In genomic region chr6:25478973-25479372, GRCh38 we compare ENCODE assay signal across 18 cellular contexts.
"Had no signal": no experiment of that assay in that cellular context is flagged by ENCODE, and none has a peak within 500 bp of the region (broad histone marks: within the 10 kb centered on the region; RNA-seq: fewer than 3 reads in every experiment).

No MANE protein-coding gene starts in this region.

- H3K27ac ChIP-seq: colonic mucosa, esophagus squamous epithelium, foreskin keratinocyte, neutrophil, right atrium auricular region, tibial artery, upper lobe of left lung, uterus had no signal

- H3K27me3 Mint-ChIP-seq: naive thymus-derived CD8-positive, alpha-beta T cell; stimulated activated memory B cell treated with anti-CD40 and anti-IgM and Interleukin-4, amounts not matched to agents 10 μg/mL and 1 μg/mL and 100 μg/mL, for 72 hours; stimulated activated naive CD8-positive, alpha-beta T cell treated with anti-CD3 and anti-CD28 coated beads, Interleukin-15, Interleukin-2, amounts not matched to agents 100 ng/mL and 50 ng/mL, for 24 hours had no signal

- H2AFZ ChIP-seq: hepatocyte had no signal

- H3K36me3 ChIP-seq: neutrophil, uterus had no signal

- H3K79me2 ChIP-seq: hepatocyte had no signal

- DNase-seq: colonic mucosa; dermis blood vessel endothelial cell; esophagus squamous epithelium; foreskin keratinocyte; head of caudate nucleus; kidney glomerular epithelial cell; mucosa of descending colon; naive thymus-derived CD8-positive, alpha-beta T cell; stimulated activated CD4-positive, alpha-beta T cell treated with anti-CD3 and anti-CD28 coated beads, Interleukin-4, amount 100 ng/mL, for 24 hours; tibial artery; upper lobe of left lung; uterus had no signal

- H3K9me3 Mint-ChIP-seq: naive thymus-derived CD8-positive, alpha-beta T cell; stimulated activated memory B cell treated with anti-CD40 and anti-IgM and Interleukin-4, amounts not matched to agents 10 μg/mL and 1 μg/mL and 100 μg/mL, for 72 hours; stimulated activated naive CD8-positive, alpha-beta T cell treated with anti-CD3 and anti-CD28 coated beads, Interleukin-15, Interleukin-2, amounts not matched to agents 100 ng/mL and 50 ng/mL, for 24 hours had no signal

- H3K4me1 ChIP-seq: colonic mucosa, esophagus squamous epithelium, right atrium auricular region, tibial artery, upper lobe of left lung, uterus had no signal

- H3K9me3 ChIP-seq: colonic mucosa, esophagus squamous epithelium, mucosa of descending colon, neutrophil, right atrium auricular region, tibial artery, upper lobe of left lung, uterus had no signal

- H3K4me3 Mint-ChIP-seq: naive thymus-derived CD8-positive, alpha-beta T cell; stimulated activated memory B cell treated with anti-CD40 and anti-IgM and Interleukin-4, amounts not matched to agents 10 μg/mL and 1 μg/mL and 100 μg/mL, for 72 hours; stimulated activated naive CD8-positive, alpha-beta T cell treated with anti-CD3 and anti-CD28 coated beads, Interleukin-15, Interleukin-2, amounts not matched to agents 100 ng/mL and 50 ng/mL, for 24 hours had no signal

- H3K4me2 ChIP-seq: hepatocyte had no signal

- H3K27ac Mint-ChIP-seq: stimulated activated memory B cell treated with anti-CD40 and anti-IgM and Interleukin-4, amounts not matched to agents 10 μg/mL and 1 μg/mL and 100 μg/mL, for 72 hours; stimulated activated naive CD8-positive, alpha-beta T cell treated with anti-CD3 and anti-CD28 coated beads, Interleukin-15, Interleukin-2, amounts not matched to agents 100 ng/mL and 50 ng/mL, for 24 hours had no signal

- H3K27me3 ChIP-seq: colonic mucosa, esophagus squamous epithelium, foreskin keratinocyte, hepatocyte, neutrophil, right atrium auricular region, tibial artery, upper lobe of left lung, uterus had no signal

- H3K4me3 ChIP-seq: colonic mucosa, esophagus squamous epithelium, hepatocyte, mucosa of descending colon, right atrium auricular region, tibial artery, upper lobe of left lung, uterus had no signal

- ATAC-seq: foreskin keratinocyte; left lobe of liver; mucosa of descending colon; naive thymus-derived CD8-positive, alpha-beta T cell; stimulated activated memory B cell treated with anti-CD40 and anti-IgM and Interleukin-4, amounts not matched to agents 10 μg/mL and 1 μg/mL and 100 μg/mL, for 72 hours had no signal
